In genomic region chr4:125693233-125693632, GRCh38 we compare ENCODE assay signal across 16 cellular contexts.
DNase-seq lines count a peak whose midpoint lies in the region; ATAC-seq and TF ChIP-seq lines count a peak whose summit lies in the region.
"Had no signal": no experiment of that assay in that cellular context is flagged by ENCODE, and none has a peak within 500 bp of the region (broad histone marks: within the 10 kb centered on the region; RNA-seq: fewer than 3 reads in every experiment).

No MANE protein-coding gene starts in this region.

- H3K9me2 ChIP-seq in SK-N-SH (no peaks in the 10 kb centered on the region), hepatocyte (replicated peaks; ENCODE audit: insufficient read depth) (no peaks in the 10 kb centered on the region)

- H3K36me3 Mint-ChIP-seq in CD14-positive monocyte = no peaks in the 10 kb centered on the region
- H3K36me3 Mint-ChIP-seq: IgD-negative memory B cell had no signal

- H3K4me3 ChIP-seq in SK-N-SH (ENCODE audit: low read depth in 2 of 2, low read length in 1 of 2) (no peak overlapping the region), hepatocyte (no peak overlapping the region)
- H3K4me3 ChIP-seq: GM12878 had no signal

- ATAC-seq in SK-N-SH treated with all-trans-retinoic acid at 6 μM for 48 hours (no peak), HG02571 (IDR thresholded peaks at IDR 0.05; ENCODE audit: unreplicated experiment) (no peak)
- ATAC-seq: GM12878, HepG2 had no signal

- H3F3A ChIP-seq in SK-N-SH (replicated peaks; ENCODE audit: insufficient read depth) = no peaks in the 10 kb centered on the region

- H3K27ac ChIP-seq in SK-N-SH (ENCODE audit: low read depth in 2 of 2, low read length in 1 of 2) (no peak overlapping the region), hepatocyte (no peak overlapping the region)

- no peaks in the 10 kb centered on the region for H3K9me3 ChIP-seq in SK-N-SH
- H3K9me3 ChIP-seq in hepatocyte (ENCODE audit: low read depth) = no peaks in the 10 kb centered on the region
- H3K9me3 ChIP-seq: BE2C, Caco-2 had no signal

- H3K4me1 Mint-ChIP-seq in CD14-positive monocyte = no peaks in the 10 kb centered on the region
- H3K4me1 Mint-ChIP-seq: IgD-negative memory B cell had no signal

- H3K9ac ChIP-seq in SK-N-SH = no peak overlapping the region

- H3K79me2 ChIP-seq in SK-N-SH (ENCODE audit: insufficient read depth) (no peaks in the 10 kb centered on the region), hepatocyte (no peaks in the 10 kb centered on the region)

- TF ChIP-seq EP300 in SK-N-SH (IDR thresholded peaks at IDR 0.05; ENCODE audit: borderline replicate concordance in 1 of 2, low read depth in 1 of 2, low read length in 1 of 2) = no peak

- no peak overlapping the region for H3K4me2 ChIP-seq in SK-N-SH
- no peak overlapping the region for H3K4me2 ChIP-seq in hepatocyte

- peaks cover 0 to 1% (median 0%) of the 10 kb centered on the region in 3 donors for H3K27me3 Mint-ChIP-seq in CD14-positive monocyte (ENCODE audit: low read depth in 3 of 3)
- H3K27me3 Mint-ChIP-seq: CD4-positive, alpha-beta T cell; IgD-negative memory B cell had no signal

- in situ Hi-C loops in GM13977 (cut with MboI; ENCODE audit: low pct_unique_long_range_greater_than_20kb, low sequenced_read_pairs, unreplicated experiment) = no loop called here

- no peaks in the 10 kb centered on the region; a peak in 1 of 4 replicates for H3K4me1 ChIP-seq in SK-N-SH (ENCODE audit: control insufficient read depth in 1 of 2, insufficient read depth in 2 of 2, low read depth in 1 of 2, low read length in 1 of 2)
- no peaks in the 10 kb centered on the region for H3K4me1 ChIP-seq in hepatocyte (ENCODE audit: insufficient read depth)
- H3K4me1 ChIP-seq: BE2C, Caco-2 had no signal

- TF ChIP-seq RAD21 in SK-N-SH (IDR thresholded peaks at IDR 0.05; ENCODE audit: low read length) = no peak

- CTCF ChIA-PET in SK-N-SH (lab: Yijun Ruan, JAX) = interaction anchor here (0.7 to 1.6 kb wide), 2 partner anchors 11 to 13 kb away, joined by 3 to 4 read pairs; no protein-coding TSS in a partner anchor

- H2AFZ ChIP-seq in SK-N-SH (ENCODE audit: low read depth) = no peak overlapping the region
- no peak overlapping the region for H2AFZ ChIP-seq in hepatocyte

- H3K4me3 Mint-ChIP-seq in CD14-positive monocyte = no peak overlapping the region
- H3K4me3 Mint-ChIP-seq: CD4-positive, alpha-beta T cell; H9; IgD-negative memory B cell had no signal

- DNase-seq in SK-N-SH (no peak), NCI-H69 (lab: John Stamatoyannopoulos, UW) (peak; percentile 3), hepatocyte (ENCODE audit: low spot score) (peak; percentile 28), GM13977 (ENCODE audit: low spot score) (no peak), CD14-positive monocyte (ENCODE audit: low spot score) (no peak)
- DNase-seq: BE2C; C1 segment of cervical spinal cord; Caco-2; CD4-positive, alpha-beta T cell; DMS79 treated with DMSO at 0.1 percent for 48 hours; H9 had no signal

- no peak overlapping the region for H3K27ac Mint-ChIP-seq in CD14-positive monocyte
- H3K27ac Mint-ChIP-seq: CD4-positive, alpha-beta T cell; H9; IgD-negative memory B cell had no signal

- POLR2A ChIA-PET in SK-N-SH (lab: Yijun Ruan, JAX) = no interaction called here

- peaks cover 3 to 13% (median 9%) of the 10 kb centered on the region in 7 donors for H3K9me3 Mint-ChIP-seq in CD14-positive monocyte

- H3K27me3 ChIP-seq in SK-N-SH (ENCODE audit: insufficient read depth) (no peaks in the 10 kb centered on the region), hepatocyte (no peaks in the 10 kb centered on the region)
- H3K27me3 ChIP-seq: BE2C had no signal

- H4K20me1 ChIP-seq in SK-N-SH (ENCODE audit: insufficient read depth) (no peaks in the 10 kb centered on the region), hepatocyte (ENCODE audit: insufficient read depth, poor library complexity, severe bottlenecking) (no peaks in the 10 kb centered on the region)

- intact Hi-C loops in CD14-positive monocyte (cut with micrococcal nuclease) = no loop called here

- TF ChIP-seq CTCF in SK-N-SH (IDR thresholded peaks at IDR 0.05) = no peak
- TF ChIP-seq CTCF in hepatocyte (IDR thresholded peaks at IDR 0.05; ENCODE audit: poor library complexity) = no peak
- no peak for TF ChIP-seq CTCF in GM13977 (IDR thresholded peaks at IDR 0.05; ENCODE audit: extremely low read depth, insufficient read depth, missing control alignments)
- TF ChIP-seq CTCF in CD14-positive monocyte (IDR thresholded peaks at IDR 0.05) = no peak

- no peaks in the 10 kb centered on the region for H3K36me3 ChIP-seq in SK-N-SH (replicated peaks in 1 of 2; ENCODE audit: control insufficient read depth in 1 of 2, insufficient read depth in 2 of 2, low read length in 1 of 2)
- H3K36me3 ChIP-seq in hepatocyte (replicated peaks; ENCODE audit: insufficient read depth, low read depth) = no peaks in the 10 kb centered on the region
- H3K36me3 ChIP-seq: BE2C had no signal

TF ChIP-seq in SK-N-SH treated with all-trans-retinoic acid at 6 μM for 48 hours, 23 proteins besides CTCF, POLR2A, EP300 and RAD21:
- TF ChIP-seq SNAI2 (CRISPR knock-in tag; IDR thresholded peaks at IDR 0.05) = no peak
- no peak for TF ChIP-seq ZFP3 (CRISPR knock-in tag; IDR thresholded peaks at IDR 0.05)
- no peak for TF ChIP-seq ZNF565 (CRISPR knock-in tag; conservative IDR thresholded peaks at IDR 0.05; ENCODE audit: low read depth)
- TF ChIP-seq ZFP30 (CRISPR knock-in tag; IDR thresholded peaks at IDR 0.05) = no peak
- TF ChIP-seq GLIS3 (CRISPR knock-in tag; IDR thresholded peaks at IDR 0.05) = no peak
- TF ChIP-seq ISL1 (CRISPR knock-in tag; IDR thresholded peaks at IDR 0.05) = 0 out of 2 replicates have a peak, but pooled peaks have one; percentile 21

TF ChIP-seq in SK-N-SH, 30 proteins besides CTCF, POLR2A, EP300 and RAD21:
- no peak for TF ChIP-seq NFIC (IDR thresholded peaks at IDR 0.05; ENCODE audit: borderline replicate concordance)
- no peak for TF ChIP-seq MXI1 (IDR thresholded peaks at IDR 0.05; ENCODE audit: low read depth, low read length)

Comparison
In these comparisons a context has a peak if more than half of its experiments do, and no peak if none do; other contexts are left out.
1. DNase-seq: peak in NCI-H69 (single experiment) and hepatocyte (single experiment); none in SK-N-SH (single experiment), GM13977 (single experiment) and CD14-positive monocyte (single experiment).